ENCODE assay signal across 9 cellular contexts in the genomic region with DNA sequence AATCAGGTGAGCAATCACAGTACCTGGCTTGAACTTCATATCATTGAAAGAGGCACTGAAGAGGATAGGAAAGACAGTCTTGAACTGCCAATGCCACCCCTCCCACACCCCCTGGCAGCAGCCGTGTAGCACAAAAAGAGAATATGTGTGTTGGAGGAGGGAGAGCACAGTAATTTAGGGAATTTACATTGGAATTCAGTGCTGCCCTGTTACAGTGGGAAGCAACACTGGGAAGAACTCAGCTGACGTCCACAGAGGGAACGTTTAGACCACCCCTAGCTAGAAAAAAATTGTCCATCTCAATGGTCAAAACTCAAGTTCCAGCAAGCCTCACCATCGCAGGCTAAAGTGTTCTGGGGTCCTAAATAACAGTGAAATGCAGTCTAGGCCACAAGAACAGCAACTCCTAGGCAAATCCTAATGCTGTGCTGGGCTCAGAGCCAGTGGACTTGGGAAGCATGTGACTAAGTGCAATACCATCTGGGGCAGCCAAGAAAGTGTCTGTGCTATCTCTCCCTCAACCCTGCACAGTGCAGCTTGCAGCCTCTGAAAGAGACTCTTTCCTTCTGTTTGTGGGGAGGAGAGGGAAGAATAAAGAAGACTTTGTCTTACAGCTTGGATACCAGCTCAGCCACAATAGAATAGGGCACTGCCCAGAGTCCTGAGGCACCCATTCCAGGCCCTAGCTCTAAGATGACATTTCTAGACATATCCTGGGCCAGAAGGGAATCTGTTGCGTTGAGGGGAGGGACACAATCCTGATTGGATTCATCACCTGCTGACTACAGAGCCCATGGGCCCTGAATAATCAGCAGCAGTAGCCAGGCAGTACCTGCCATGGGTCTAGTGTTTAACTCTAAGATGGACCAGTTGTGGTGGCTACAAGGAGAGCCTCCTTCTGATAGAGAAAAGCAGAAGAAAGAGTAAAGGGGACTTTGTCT.
DNase-seq lines count a peak whose midpoint lies in the region; ATAC-seq and TF ChIP-seq lines count a peak whose summit lies in the region.
"Had no signal": no experiment of that assay in that cellular context is flagged by ENCODE, and none has a peak within 500 bp of the region (broad histone marks: within the 10 kb centered on the region; RNA-seq: fewer than 3 reads in every experiment).

No MANE protein-coding gene starts in this region.

- POLR2A ChIA-PET in SK-N-SH (lab: Yijun Ruan, JAX): no interaction called here

- H3K9me2 ChIP-seq in SK-N-SH (no peaks in the 10 kb centered on the region), MM.1S (replicated peaks; ENCODE audit: insufficient read depth, low read length) (no peaks in the 10 kb centered on the region)

- TF ChIP-seq CTCF in SK-N-SH (IDR thresholded peaks at IDR 0.05): no peak
- TF ChIP-seq CTCF in MM.1S (IDR thresholded peaks at IDR 0.05; ENCODE audit: low read length): no peak

- peak overlapping the region; percentile 74 to 86 for H3K27ac ChIP-seq in SK-N-SH (ENCODE audit: low read depth in 2 of 2, low read length in 1 of 2)
- no peak overlapping the region for H3K27ac ChIP-seq in MM.1S (ENCODE audit: low read length)

- no peaks in the 10 kb centered on the region for H3K27me3 ChIP-seq in SK-N-SH (ENCODE audit: insufficient read depth)
- H3K27me3 ChIP-seq in MM.1S (replicated peaks; ENCODE audit: insufficient read depth, low read length): no peaks in the 10 kb centered on the region

- CTCF ChIA-PET in SK-N-SH (lab: Yijun Ruan, JAX): no interaction called here

- in situ Hi-C loops in KBM-7 (cut with MboI; ENCODE audit: low pct_unique_long_range_greater_than_20kb, low sequenced_read_pairs): no loop called here

- H3K4me3 ChIP-seq in SK-N-SH (ENCODE audit: low read depth in 2 of 2, low read length in 1 of 2): no peak overlapping the region; a peak in 1 of 4 replicates
- H3K4me3 ChIP-seq in MM.1S (ENCODE audit: low read length): no peak overlapping the region
- H3K4me3 ChIP-seq: GM12878 had no signal

- TF ChIP-seq RAD21 in SK-N-SH (IDR thresholded peaks at IDR 0.05; ENCODE audit: low read length): no peak

- H3K9me3 ChIP-seq in SK-N-SH (no peaks in the 10 kb centered on the region; the same call in 1 of the 2 replicates), MM.1S (replicated peaks; ENCODE audit: insufficient read depth, low read length) (no peaks in the 10 kb centered on the region)

- H3K79me2 ChIP-seq in SK-N-SH (ENCODE audit: insufficient read depth) (no peaks in the 10 kb centered on the region), MM.1S (ENCODE audit: low read length) (no peaks in the 10 kb centered on the region)

- H3F3A ChIP-seq in SK-N-SH (replicated peaks; ENCODE audit: insufficient read depth) (peaks cover 13% of the 10 kb centered on the region), MM.1S (ENCODE audit: insufficient read depth, low read length) (no peaks in the 10 kb centered on the region)

- no peak for ATAC-seq in GM19452 (IDR thresholded peaks at IDR 0.05; ENCODE audit: unreplicated experiment)
- ATAC-seq: GM12878 had no signal

- DNase-seq in Daoy (ENCODE audit: low read depth): peak; percentile 92
- DNase-seq in SK-N-SH: peak; percentile 10
- peak; percentile 75 for DNase-seq in globus pallidus (ENCODE audit: low spot score)
- peak; percentile 60 for DNase-seq in putamen (ENCODE audit: low spot score)
- no peak for DNase-seq in KBM-7
- no peak for DNase-seq in COR-L47 (lab: John Stamatoyannopoulos, UW)
- DNase-seq in MM.1S: no peak

- H3K36me3 ChIP-seq in SK-N-SH (replicated peaks in 1 of 2; ENCODE audit: control insufficient read depth in 1 of 2, insufficient read depth in 2 of 2, low read length in 1 of 2) (no peaks in the 10 kb centered on the region), MM.1S (replicated peaks; ENCODE audit: insufficient read depth, low read length) (no peaks in the 10 kb centered on the region)

- H3K4me1 ChIP-seq in SK-N-SH (ENCODE audit: control insufficient read depth in 1 of 2, insufficient read depth in 2 of 2, low read depth in 1 of 2, low read length in 1 of 2) (peaks cover 6 to 17% of the 10 kb centered on the region in 2 experiments; a peak in 3 of 4 replicates), MM.1S (ENCODE audit: low read length) (no peaks in the 10 kb centered on the region)

- H4K20me1 ChIP-seq in SK-N-SH (ENCODE audit: insufficient read depth): no peaks in the 10 kb centered on the region
- no peaks in the 10 kb centered on the region for H4K20me1 ChIP-seq in MM.1S (ENCODE audit: insufficient read depth, low read length)

- peak overlapping the region; percentile 50 for H3K4me2 ChIP-seq in SK-N-SH
- H3K4me2 ChIP-seq in MM.1S (ENCODE audit: low read depth, low read length): no peak overlapping the region

- peak overlapping the region; percentile 25; the same call in 1 of the 2 replicates for H3K9ac ChIP-seq in SK-N-SH
- no peak overlapping the region for H3K9ac ChIP-seq in MM.1S (ENCODE audit: low read length)

- 16% methylated on average over 5 of the region's 5 CpGs for WGBS in SK-N-SH (ENCODE audit: low lambda C conversion rate)

- TF ChIP-seq EP300 in SK-N-SH (IDR thresholded peaks at IDR 0.05; ENCODE audit: borderline replicate concordance in 1 of 2, low read depth in 1 of 2, low read length in 1 of 2): peak in 1 of 2 experiments; percentile 36; a peak in 1 of 4 replicates

- H2AFZ ChIP-seq in SK-N-SH (ENCODE audit: low read depth) (peak overlapping the region; percentile 60), MM.1S (ENCODE audit: low read length) (no peak overlapping the region)

TF ChIP-seq in SK-N-SH, 30 proteins besides CTCF, POLR2A, EP300 and RAD21 (continues in another document):
- TF ChIP-seq TAF1 (IDR thresholded peaks at IDR 0.05; ENCODE audit: borderline replicate concordance, low read depth, low read length): no peak; the same call in 1 of the 2 replicates
- peak; percentile 60; the same call in 1 of the 2 replicates for TF ChIP-seq USF1 (IDR thresholded peaks at IDR 0.05; ENCODE audit: borderline replicate concordance, low read depth)
- TF ChIP-seq RCOR1 (IDR thresholded peaks at IDR 0.05; ENCODE audit: low read length): no peak
- no peak for TF ChIP-seq RXRA (IDR thresholded peaks at IDR 0.05; ENCODE audit: borderline replicate concordance, low read depth)
- no peak for TF ChIP-seq GABPA (IDR thresholded peaks at IDR 0.05; ENCODE audit: low read depth)
- no peak for TF ChIP-seq RFX5 (IDR thresholded peaks at IDR 0.05; ENCODE audit: low read length)
- TF ChIP-seq, protein P1, sequence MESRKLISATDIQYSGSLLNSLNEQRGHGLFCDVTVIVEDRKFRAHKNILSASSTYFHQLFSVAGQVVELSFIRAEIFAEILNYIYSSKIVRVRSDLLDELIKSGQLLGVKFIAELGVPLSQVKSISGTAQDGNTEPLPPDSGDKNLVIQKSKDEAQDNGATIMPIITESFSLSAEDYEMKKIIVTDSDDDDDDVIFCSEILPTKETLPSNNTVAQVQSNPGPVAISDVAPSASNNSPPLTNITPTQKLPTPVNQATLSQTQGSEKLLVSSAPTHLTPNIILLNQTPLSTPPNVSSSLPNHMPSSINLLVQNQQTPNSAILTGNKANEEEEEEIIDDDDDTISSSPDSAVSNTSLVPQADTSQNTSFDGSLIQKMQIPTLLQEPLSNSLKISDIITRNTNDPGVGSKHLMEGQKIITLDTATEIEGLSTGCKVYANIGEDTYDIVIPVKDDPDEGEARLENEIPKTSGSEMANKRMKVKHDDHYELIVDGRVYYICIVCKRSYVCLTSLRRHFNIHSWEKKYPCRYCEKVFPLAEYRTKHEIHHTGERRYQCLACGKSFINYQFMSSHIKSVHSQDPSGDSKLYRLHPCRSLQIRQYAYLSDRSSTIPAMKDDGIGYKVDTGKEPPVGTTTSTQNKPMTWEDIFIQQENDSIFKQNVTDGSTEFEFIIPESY (IDR thresholded peaks at IDR 0.05; ENCODE audit: borderline replicate concordance, low read depth): no peak
- no peak for TF ChIP-seq CHD2 (IDR thresholded peaks at IDR 0.05; ENCODE audit: low read length, partially characterized antibody)
- TF ChIP-seq REST (IDR thresholded peaks at IDR 0.05; ENCODE audit: low read depth, low read length): no peak
- TF ChIP-seq JUND (IDR thresholded peaks at IDR 0.05): peak; percentile 66
- no peak for TF ChIP-seq FOXJ3 (CRISPR knock-in tag; IDR thresholded peaks at IDR 0.05)

Comparison
In these comparisons a context has a peak if more than half of its experiments do, and no peak if none do; other contexts are left out.
1. DNase-seq: peak in Daoy (single experiment), SK-N-SH (single experiment), globus pallidus (single experiment) and putamen (single experiment); none in KBM-7 (single experiment), COR-L47 (single experiment) and MM.1S (single experiment).